32 cellular contexts compared by ENCODE assay signal in genomic region chr19:31530781-31531180, GRCh38.
"Had no signal": no experiment of that assay in that cellular context is flagged by ENCODE, and none has a peak within 500 bp of the region (broad histone marks: within the 10 kb centered on the region; RNA-seq: fewer than 3 reads in every experiment).

No MANE protein-coding gene starts in this region.

- H3K36me3 Mint-ChIP-seq: activated naive CD8-positive, alpha-beta T cell; T-cell had no signal

- H3K4me3 ChIP-seq: gastroesophageal sphincter had no signal

- DNase-seq: activated B cell treated with CpG ODN at 0.5 μM for 24 hours; activated CD4-positive, alpha-beta T cell treated with anti-CD3 and anti-CD28 coated beads for 48 hours; activated CD4-positive, alpha-beta T cell treated with anti-CD3 and anti-CD28 coated beads, Interleukin-2, amount 50 U/mL, for 1 hour; activated CD4-positive, alpha-beta T cell treated with anti-CD3 and anti-CD28 coated beads, Interleukin-2, amount 50 U/mL, for 48 hours; activated CD8-positive, alpha-beta memory T cell treated with anti-CD3 and anti-CD28 coated beads for 24 hours; activated CD8-positive, alpha-beta T cell treated with anti-CD3 and anti-CD28 coated beads for 36 hours; activated effector memory CD4-positive, alpha-beta T cell treated with Interleukin-2 at 50 U/mL for 16 hours; activated gamma-delta T cell treated with Interleukin-2 at 50 U/mL for 16 hours; activated naive CD4-positive, alpha-beta T cell treated with anti-CD3 and anti-CD28 coated beads, Interleukin-2, amount 50 U/mL, for 16 hours; activated naive CD4-positive, alpha-beta T cell treated with Interleukin-2 at 50 U/mL for 16 hours; activated T-cell treated with anti-CD3 and anti-CD28 coated beads, Interleukin-2, amount 50 U/mL, for 4 hours; amniotic stem cell; anterior cingulate cortex; brain microvascular endothelial cell; caudate nucleus; effector memory CD4-positive, alpha-beta T cell; endodermal cell; foreskin melanocyte; SW 1271; T-cell; T-helper 17 cell; T1000; WERI-Rb-1 had no signal

- H3K27ac ChIP-seq: brain microvascular endothelial cell, gastroesophageal sphincter, WERI-Rb-1 had no signal

- H3K27ac Mint-ChIP-seq: activated B cell treated with CpG ODN at 0.5 μM for 24 hours; activated CD8-positive, alpha-beta T cell treated with anti-CD3 and anti-CD28 coated beads for 36 hours; activated naive CD8-positive, alpha-beta T cell; activated T-helper 17 cell treated with anti-CD3 and anti-CD28 coated beads, Interleukin-2, amount 50 U/mL, for 72 hours; endodermal cell; T-cell; T-helper 17 cell; T-helper 2 cell treated with Interferon-gamma antibody and Interleukin-4, amounts not matched to agents 5 μg/mL and 100 μg/mL, for 36 hours had no signal

- ATAC-seq: activated CD4-positive, CD25-positive, alpha-beta regulatory T cell treated with anti-CD3 and anti-CD28 coated beads, Interleukin-2, amount 50 U/mL, for 24 hours; activated CD8-positive, alpha-beta T cell treated with anti-CD3 and anti-CD28 coated beads for 36 hours; activated T-cell treated with anti-CD3 and anti-CD28 coated beads, Interleukin-2, amount 50 U/mL, for 4 hours; activated T-helper 17 cell treated with anti-CD3 and anti-CD28 coated beads, Interleukin-2, amount 50 U/mL, for 72 hours; esophagus mucosa; gastroesophageal sphincter; T-cell; T-helper 17 cell had no signal

- FAIRE-seq: astrocyte, bronchial epithelial cell, colon had no signal

- H3K27me3 ChIP-seq: brain microvascular endothelial cell, gastroesophageal sphincter had no signal

- H3K4me1 ChIP-seq: gastroesophageal sphincter had no signal

- H3K27me3 Mint-ChIP-seq: activated B cell treated with CpG ODN at 0.5 μM for 24 hours had no signal

- H3K4me3 Mint-ChIP-seq: activated B cell treated with CpG ODN at 0.5 μM for 24 hours; activated CD8-positive, alpha-beta T cell treated with anti-CD3 and anti-CD28 coated beads for 36 hours; activated naive CD8-positive, alpha-beta T cell; activated T-cell treated with anti-CD3 and anti-CD28 coated beads, Interleukin-2, amount 50 U/mL, for 4 hours; activated T-helper 17 cell treated with anti-CD3 and anti-CD28 coated beads, Interleukin-2, amount 50 U/mL, for 72 hours; endodermal cell; T-cell; T-helper 17 cell; T-helper 2 cell treated with Interferon-gamma antibody and Interleukin-4, amounts not matched to agents 5 μg/mL and 100 μg/mL, for 36 hours had no signal

- H3K4me1 Mint-ChIP-seq: activated B cell treated with CpG ODN at 0.5 μM for 24 hours; activated T-helper 17 cell treated with anti-CD3 and anti-CD28 coated beads, Interleukin-2, amount 50 U/mL, for 72 hours; T-cell; T-helper 17 cell had no signal

- H3K36me3 ChIP-seq: brain microvascular endothelial cell, gastroesophageal sphincter, WERI-Rb-1 had no signal
